ENCODE assay signal across 9 cellular contexts in genomic region chr10:69360485-69361302, GRCh38. TPM values are rescaled to one million over a fixed set of nuclear protein-coding genes. Genes with fewer than 3 reads are reported as not detected.
DNase-seq lines count a peak whose midpoint lies in the region; ATAC-seq and TF ChIP-seq lines count a peak whose summit lies in the region.
"Had no signal": no experiment of that assay in that cellular context is flagged by ENCODE, and none has a peak within 500 bp of the region (broad histone marks: within the 10 kb centered on the region; RNA-seq: fewer than 3 reads in every experiment).

No MANE protein-coding gene starts in this region.

- intact Hi-C loops in activated CD8-positive, alpha-beta T cell treated with anti-CD3 and anti-CD28 coated beads for 36 hours (cut with micrococcal nuclease), result no loop called here

- no peaks in the 10 kb centered on the region for H3K27me3 Mint-ChIP-seq in activated CD8-positive, alpha-beta T cell treated with anti-CD3 and anti-CD28 coated beads, Interleukin-2, amount 10 ng/mL, durations not matched to agents 7 days and 5 days (ENCODE audit: low read depth)
- H3K27me3 Mint-ChIP-seq in activated CD8-positive, alpha-beta T cell treated with anti-CD3 and anti-CD28 coated beads for 36 hours, result no peaks in the 10 kb centered on the region

- no peaks in the 10 kb centered on the region for H3K27me3 ChIP-seq in brain microvascular endothelial cell (replicated peaks)

- no peak for TF ChIP-seq CTCF in activated CD8-positive, alpha-beta T cell treated with anti-CD3 and anti-CD28 coated beads for 36 hours (IDR thresholded peaks at IDR 0.05)
- TF ChIP-seq CTCF in brain microvascular endothelial cell (IDR thresholded peaks at IDR 0.05; ENCODE audit: low read depth, low read length, missing control alignments), result no peak

- DNase-seq in activated CD8-positive, alpha-beta T cell treated with anti-CD3 and anti-CD28 coated beads, Interleukin-2, amount 10 ng/mL, durations not matched to agents 7 days and 5 days, result no peak
- DNase-seq in activated CD8-positive, alpha-beta T cell treated with anti-CD3 and anti-CD28 coated beads for 36 hours, result no peak
- peak; percentile 78 for DNase-seq in brain microvascular endothelial cell
- DNase-seq in left lobe of liver (ENCODE audit: low spot score), result no peak
- no peak for DNase-seq in activated CD8-positive, alpha-beta memory T cell treated with anti-CD3 and anti-CD28 coated beads, Interleukin-2, amount 50 U/mL, for 4 hours
- DNase-seq in NCI-H524 (lab: John Stamatoyannopoulos, UW), result no peak

- peaks cover 8% of the 10 kb centered on the region for H3K36me3 ChIP-seq in brain microvascular endothelial cell (replicated peaks)
- no peaks in the 10 kb centered on the region for H3K36me3 ChIP-seq in urinary bladder (ENCODE audit: insufficient read depth)

- H3K36me3 Mint-ChIP-seq in activated CD8-positive, alpha-beta T cell treated with anti-CD3 and anti-CD28 coated beads, Interleukin-2, amount 10 ng/mL, durations not matched to agents 7 days and 5 days (ENCODE audit: low read depth), result peaks cover 56% of the 10 kb centered on the region
- H3K36me3 Mint-ChIP-seq in activated CD8-positive, alpha-beta T cell treated with anti-CD3 and anti-CD28 coated beads for 36 hours (ENCODE audit: low read depth), result peaks cover 50% of the 10 kb centered on the region

- H3K4me3 ChIP-seq in brain microvascular endothelial cell (ENCODE audit: low read depth, low read length) (no peak overlapping the region), urinary bladder (ENCODE audit: low read depth, low read length) (no peak overlapping the region)

- in situ Hi-C loops in brain microvascular endothelial cell (cut with HindIII; ENCODE audit: low pct_ligation_motif_present, low sequenced_read_pairs), result no loop called here

- no peak overlapping the region for H3K27ac ChIP-seq in brain microvascular endothelial cell
- H3K27ac ChIP-seq in urinary bladder (ENCODE audit: low read depth), result peak overlapping the region; percentile 85

- no peak for ATAC-seq in activated CD8-positive, alpha-beta T cell treated with anti-CD3 and anti-CD28 coated beads, Interleukin-2, amount 10 ng/mL, durations not matched to agents 7 days and 5 days
- no peak for ATAC-seq in activated CD8-positive, alpha-beta T cell treated with anti-CD3 and anti-CD28 coated beads for 36 hours
- ATAC-seq in left lobe of liver (peak; percentile 80), HG03025 (IDR thresholded peaks at IDR 0.05; ENCODE audit: low FRiP score, unreplicated experiment) (no peak)

- POLR2A ChIA-PET in activated CD8-positive, alpha-beta T cell treated with anti-CD3 and anti-CD28 coated beads, Interleukin-2, amount 10 ng/mL, durations not matched to agents 7 days and 5 days (lab: Charles Lee), result interaction anchor here (1.8 kb wide), 1 partner anchor 43 kb away, joined by 4 read pairs; no protein-coding TSS in a partner anchor
- POLR2A ChIA-PET in activated CD8-positive, alpha-beta T cell treated with anti-CD3 and anti-CD28 coated beads for 36 hours (lab: Charles Lee), result interaction anchor here (0.6 kb wide), 1 partner anchor 56 kb away, joined by 3 read pairs; the partner anchor contains the start of gene TACR2

- peaks cover 2% of the 10 kb centered on the region for H3K4me1 ChIP-seq in urinary bladder (ENCODE audit: insufficient read depth)

- H3K9me3 Mint-ChIP-seq in activated CD8-positive, alpha-beta T cell treated with anti-CD3 and anti-CD28 coated beads, Interleukin-2, amount 10 ng/mL, durations not matched to agents 7 days and 5 days (ENCODE audit: insufficient read depth), result no peaks in the 10 kb centered on the region
- H3K9me3 Mint-ChIP-seq in activated CD8-positive, alpha-beta T cell treated with anti-CD3 and anti-CD28 coated beads for 36 hours, result no peaks in the 10 kb centered on the region

- peak overlapping the region; percentile 73 for H3K27ac Mint-ChIP-seq in activated CD8-positive, alpha-beta T cell treated with anti-CD3 and anti-CD28 coated beads, Interleukin-2, amount 10 ng/mL, durations not matched to agents 7 days and 5 days
- H3K27ac Mint-ChIP-seq in activated CD8-positive, alpha-beta T cell treated with anti-CD3 and anti-CD28 coated beads for 36 hours, result no peak overlapping the region

- CTCF ChIA-PET in activated CD8-positive, alpha-beta T cell treated with anti-CD3 and anti-CD28 coated beads, Interleukin-2, amount 10 ng/mL, durations not matched to agents 7 days and 5 days (lab: Charles Lee), result interaction anchor here (1.2 to 1.5 kb wide), 2 partner anchors 9 to 125 kb away, joined by 3 read pairs; no protein-coding TSS in a partner anchor
- CTCF ChIA-PET in activated CD8-positive, alpha-beta T cell treated with anti-CD3 and anti-CD28 coated beads for 36 hours (lab: Charles Lee), result no interaction called here

- peaks cover 71% of the 10 kb centered on the region for H3K4me1 Mint-ChIP-seq in activated CD8-positive, alpha-beta T cell treated with anti-CD3 and anti-CD28 coated beads, Interleukin-2, amount 10 ng/mL, durations not matched to agents 7 days and 5 days (ENCODE audit: low read depth)
- H3K4me1 Mint-ChIP-seq in activated CD8-positive, alpha-beta T cell treated with anti-CD3 and anti-CD28 coated beads for 36 hours (ENCODE audit: low read depth), result peaks cover 42% of the 10 kb centered on the region

- H3K4me3 Mint-ChIP-seq in activated CD8-positive, alpha-beta T cell treated with anti-CD3 and anti-CD28 coated beads, Interleukin-2, amount 10 ng/mL, durations not matched to agents 7 days and 5 days, result no peak overlapping the region
- no peak overlapping the region for H3K4me3 Mint-ChIP-seq in activated CD8-positive, alpha-beta T cell treated with anti-CD3 and anti-CD28 coated beads for 36 hours

- 28% methylated on average over 8 of the region's 8 CpGs for WGBS in urinary bladder

RNA-seq across cellular contexts. Expression of gene TACR2, which starts 56.0 kb away (rescaled TPM):
- not detected for total RNA-seq in activated CD8-positive, alpha-beta T cell treated with anti-CD3 and anti-CD28 coated beads, Interleukin-2, amount 10 ng/mL, durations not matched to agents 7 days and 5 days
- total RNA-seq in activated CD8-positive, alpha-beta T cell treated with anti-CD3 and anti-CD28 coated beads for 36 hours, result not detected
- not detected for total RNA-seq in left lobe of liver
- 4.5 TPM for total RNA-seq in urinary bladder
- polyA plus RNA-seq in urinary bladder, result 121 TPM
- total RNA-seq: T-helper 1 cell treated with Interleukin-12 subunit alpha and Interleukin-12 subunit beta and Interleukin-4 antibody, amounts not matched to agents 30 ng/mL and 1 ng/mL, for 36 hours had no signal
